ENCODE assay signal across 1 cellular context in genomic region chr2:214311931-214312749, GRCh38.
TF ChIP-seq lines count a peak whose summit lies in the region.

No MANE protein-coding gene starts in this region.

TF ChIP-seq in A549, 52 proteins besides CTCF, POLR2A, EP300 and RAD21 (continued from another document):
- TF ChIP-seq EHF (CRISPR knock-in tag; IDR thresholded peaks at IDR 0.05) (no peak), KDM1A (IDR thresholded peaks at IDR 0.05; ENCODE audit: low read depth) (no peak), ATOH8 (CRISPR knock-in tag; IDR thresholded peaks at IDR 0.05; ENCODE audit: low read depth) (no peak)
